Comparison of ENCODE assay signal across 8 cellular contexts in the genomic region with DNA sequence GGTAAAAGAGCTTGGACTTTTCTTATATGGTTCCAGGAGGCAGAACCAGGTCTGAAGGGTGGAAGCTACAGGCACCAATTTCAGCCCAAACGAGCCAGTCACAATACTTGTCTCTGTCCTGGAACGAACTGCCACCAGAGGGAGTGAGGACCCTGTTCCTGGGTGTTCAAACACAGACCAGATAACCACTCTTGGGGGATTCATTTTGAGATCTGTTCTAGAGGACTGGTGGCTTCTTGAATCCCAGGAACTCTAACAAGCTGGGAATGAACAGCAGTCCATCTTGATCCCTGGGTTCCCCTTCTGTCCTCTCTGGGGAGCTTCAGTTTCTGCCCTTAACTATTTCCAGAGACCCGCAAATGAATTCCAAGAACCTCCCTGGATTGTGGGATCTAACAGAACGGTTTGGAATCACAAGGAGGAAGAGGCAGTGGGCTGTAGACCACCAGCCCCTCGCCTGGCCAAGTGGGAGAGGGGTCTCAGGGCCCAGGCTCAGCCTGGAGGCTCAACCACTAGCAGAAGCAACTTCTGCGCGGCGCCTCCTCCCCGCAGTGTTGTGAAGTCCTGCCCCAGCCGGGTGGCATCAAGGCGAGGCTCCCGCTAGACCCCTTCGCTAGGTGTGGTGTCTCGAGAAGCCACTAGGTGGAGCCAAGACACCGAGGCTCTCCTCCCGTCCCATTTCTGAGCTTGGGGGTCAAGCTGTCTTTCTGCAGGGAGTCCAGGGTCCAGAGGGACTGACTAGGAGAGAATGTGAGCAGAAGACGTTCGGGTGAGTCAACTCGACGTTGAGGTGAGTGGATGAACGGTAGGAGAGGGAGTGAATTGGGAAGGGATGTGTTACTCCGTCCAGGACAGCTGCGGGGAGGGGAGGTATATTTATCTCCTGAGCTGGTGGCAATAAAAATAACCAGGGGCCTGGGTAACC. TPM values are rescaled to one million over a fixed set of nuclear protein-coding genes. Genes with fewer than 3 reads are reported as not detected.
DNase-seq lines count a peak whose midpoint lies in the region; ATAC-seq and TF ChIP-seq lines count a peak whose summit lies in the region.

No MANE protein-coding gene starts in this region.

- TF ChIP-seq CTCF in RWPE2 (IDR thresholded peaks at IDR 0.05; ENCODE audit: poor library complexity, severe bottlenecking): peak; percentile 95

- no peak overlapping the region for H3K23ac ChIP-seq in neuronal stem cell (ENCODE audit: low read depth, low read length, poor library complexity)

- peak overlapping the region; percentile 89 for H3K18ac ChIP-seq in neuronal stem cell (ENCODE audit: low read length)

- H3K4me3 Mint-ChIP-seq in activated T-helper 17 cell treated with anti-CD3 and anti-CD28 coated beads, Interleukin-2, amount 50 U/mL, for 72 hours: peak overlapping the region; percentile 0

- peak overlapping the region; percentile 92 for H2AFZ ChIP-seq in neuronal stem cell (ENCODE audit: low read length)

- H2BK15ac ChIP-seq in neuronal stem cell (ENCODE audit: low read length): no peak overlapping the region

- no peaks in the 10 kb centered on the region for H3K79me1 ChIP-seq in neuronal stem cell (ENCODE audit: low read depth, low read length)

- H3K9ac ChIP-seq in neuronal stem cell (ENCODE audit: low read depth, low read length, poor library complexity): peak overlapping the region; percentile 50

- no peaks in the 10 kb centered on the region for H3K36me3 ChIP-seq in MG63
- no peaks in the 10 kb centered on the region for H3K36me3 ChIP-seq in RWPE2 (ENCODE audit: low read depth)
- H3K36me3 ChIP-seq in neuronal stem cell (replicated peaks in 1 of 2; ENCODE audit: control insufficient read depth in 2 of 2, insufficient read depth in 2 of 2, low read length in 2 of 2): no peaks in the 10 kb centered on the region

- no peaks in the 10 kb centered on the region for H3K9me3 Mint-ChIP-seq in activated T-helper 17 cell treated with anti-CD3 and anti-CD28 coated beads, Interleukin-2, amount 50 U/mL, for 72 hours

- no peak overlapping the region for H3K4ac ChIP-seq in neuronal stem cell (ENCODE audit: low read length)

- no peak overlapping the region for H3K27ac ChIP-seq in RWPE2 (ENCODE audit: poor library complexity, severe bottlenecking)
- no peak overlapping the region for H3K27ac ChIP-seq in neuronal stem cell (replicated peaks; ENCODE audit: low read length)

- H3K27me3 Mint-ChIP-seq in activated T-helper 17 cell treated with anti-CD3 and anti-CD28 coated beads, Interleukin-2, amount 50 U/mL, for 72 hours: peaks cover 42% of the 10 kb centered on the region

- H3K9me3 ChIP-seq in MG63 (no peaks in the 10 kb centered on the region), RWPE2 (ENCODE audit: severe bottlenecking) (no peaks in the 10 kb centered on the region), neuronal stem cell (replicated peaks in 1 of 2; ENCODE audit: control insufficient read depth in 2 of 2, insufficient read depth in 1 of 2, low read depth in 1 of 2, low read length in 2 of 2) (no peaks in the 10 kb centered on the region)

- ATAC-seq in GM18867 (IDR thresholded peaks at IDR 0.05; ENCODE audit: unreplicated experiment): peak; percentile 82
- ATAC-seq in RWPE2 (ENCODE audit: low read depth): peak; percentile 70
- ATAC-seq in activated T-helper 17 cell treated with anti-CD3 and anti-CD28 coated beads, Interleukin-2, amount 50 U/mL, for 72 hours (replicated peaks): peak; percentile 86

- no peaks in the 10 kb centered on the region for H3K27me3 ChIP-seq in MG63
- H3K27me3 ChIP-seq in RWPE2 (ENCODE audit: insufficient read depth, poor library complexity, severe bottlenecking): no peaks in the 10 kb centered on the region
- H3K27me3 ChIP-seq in neuronal stem cell (ENCODE audit: control insufficient read depth in 3 of 3, insufficient read depth in 3 of 3, low read depth in 1 of 3, low read length in 3 of 3): peaks cover 0 to 30% (median 0%) of the 10 kb centered on the region in 3 experiments

- H2AK5ac ChIP-seq in neuronal stem cell (ENCODE audit: low read depth, low read length): peak overlapping the region; percentile 64

- no peak overlapping the region for H3K14ac ChIP-seq in neuronal stem cell (ENCODE audit: low read length)

- WGBS in neuronal stem cell (ENCODE audit: extremely low coverage in 2 of 2, insufficient read length in 2 of 2, insufficient replicate concordance in 1 of 2), 2 donors: no CpG with 5 or more reads among the region's 23 CpGs

- H2BK120ac ChIP-seq in neuronal stem cell (ENCODE audit: low read depth, low read length): no peak overlapping the region

- peak overlapping the region; percentile 10 for H2BK5ac ChIP-seq in neuronal stem cell (ENCODE audit: low read length)

- no peak overlapping the region for H4K8ac ChIP-seq in neuronal stem cell (ENCODE audit: low read depth, low read length)

- H3K27ac Mint-ChIP-seq in activated T-helper 17 cell treated with anti-CD3 and anti-CD28 coated beads, Interleukin-2, amount 50 U/mL, for 72 hours: peak overlapping the region; percentile 6

- H3K4me3 ChIP-seq in MG63: peak overlapping the region; percentile 13
- H3K4me3 ChIP-seq in RWPE2 (ENCODE audit: severe bottlenecking): no peak overlapping the region
- H3K4me3 ChIP-seq in neuronal stem cell (ENCODE audit: low read length in 2 of 2): peak overlapping the region in 1 of 2 donors; percentile 29

- peaks cover 16% of the 10 kb centered on the region for H3K4me1 Mint-ChIP-seq in activated T-helper 17 cell treated with anti-CD3 and anti-CD28 coated beads, Interleukin-2, amount 50 U/mL, for 72 hours

- peaks cover 59% of the 10 kb centered on the region for H3K4me1 ChIP-seq in RWPE2 (ENCODE audit: insufficient read depth, poor library complexity, severe bottlenecking)
- H3K4me1 ChIP-seq in neuronal stem cell (ENCODE audit: control insufficient read depth in 2 of 2, insufficient read depth in 1 of 2, low read depth in 1 of 2, low read length in 2 of 2): peaks cover 43 to 47% of the 10 kb centered on the region in 2 donors

- no peak overlapping the region for H4K91ac ChIP-seq in neuronal stem cell (ENCODE audit: low read depth, low read length, poor library complexity)

- H3K4me2 ChIP-seq in neuronal stem cell (ENCODE audit: insufficient read depth, low read length, poor library complexity, severe bottlenecking): peak overlapping the region; percentile 82

- no peak overlapping the region for H2BK12ac ChIP-seq in neuronal stem cell (ENCODE audit: low read length)

- DNase-seq in 8988T (peak; percentile 80), MG63 (peak; percentile 82), RWPE2 (ENCODE audit: low spot score) (no peak), fibroblast of the conjunctiva (ENCODE audit: low read depth) (peak; percentile 79), neuronal stem cell (ENCODE audit: low spot score) (peak; percentile 88), superior temporal gyrus (ENCODE audit: extremely low spot score) (peak; percentile 83)

- H3K36me3 Mint-ChIP-seq in activated T-helper 17 cell treated with anti-CD3 and anti-CD28 coated beads, Interleukin-2, amount 50 U/mL, for 72 hours (ENCODE audit: low read depth): no peaks in the 10 kb centered on the region

RNA-seq across cellular contexts. Expression of a gene that starts 12.1 kb away (rescaled TPM):
- 0.03 TPM in 1 of 2 replicates, not detected in the other for total RNA-seq in MG63 (2014; rRNA removed; shearing (Covaris generic); ENCODE audit: low replicate concordance)
- total RNA-seq in activated T-helper 17 cell treated with anti-CD3 and anti-CD28 coated beads, Interleukin-2, amount 50 U/mL, for 72 hours: under 1 TPM in 1 of 2 donors, not detected in 1; 0.05 TPM
- polyA plus RNA-seq in neuronal stem cell (2013, experiment 1 of 2): 150 TPM
- polyA plus RNA-seq in neuronal stem cell (2013, experiment 2 of 2): 143 TPM

RNA-seq across cellular contexts. Expression of a gene that starts 16.1 kb away (rescaled TPM):
- total RNA-seq in MG63 (2014; rRNA removed; shearing (Covaris generic); ENCODE audit: low replicate concordance): 57.8 and 62.8 TPM in 2 replicates
- 1 to 10 TPM; 2.2 to 4.4 TPM for total RNA-seq in activated T-helper 17 cell treated with anti-CD3 and anti-CD28 coated beads, Interleukin-2, amount 50 U/mL, for 72 hours
- polyA plus RNA-seq in neuronal stem cell (2013, experiment 1 of 2): 479 TPM
- polyA plus RNA-seq in neuronal stem cell (2013, experiment 2 of 2): 474 TPM

RNA-seq across cellular contexts. Expression of a gene that starts 39.0 kb away (rescaled TPM):
- total RNA-seq in MG63 (2014; rRNA removed; shearing (Covaris generic); ENCODE audit: low replicate concordance): 10.0 and 20.8 TPM in 2 replicates
- 10 to 100 TPM; 29.0 to 51.6 TPM for total RNA-seq in activated T-helper 17 cell treated with anti-CD3 and anti-CD28 coated beads, Interleukin-2, amount 50 U/mL, for 72 hours
- 48.9 TPM for polyA plus RNA-seq in neuronal stem cell (2013, experiment 1 of 2)
- polyA plus RNA-seq in neuronal stem cell (2013, experiment 2 of 2): 45.3 TPM

RNA-seq across cellular contexts. Expression of a gene that starts 39.3 kb away (rescaled TPM):
- total RNA-seq in MG63 (2014; rRNA removed; shearing (Covaris generic); ENCODE audit: low replicate concordance): 15.6 and 38.7 TPM in 2 replicates
- 10 to 100 TPM; 38.8 to 74.9 TPM for total RNA-seq in activated T-helper 17 cell treated with anti-CD3 and anti-CD28 coated beads, Interleukin-2, amount 50 U/mL, for 72 hours
- 32.9 TPM for polyA plus RNA-seq in neuronal stem cell (2013, experiment 1 of 2)
- polyA plus RNA-seq in neuronal stem cell (2013, experiment 2 of 2): 33.3 TPM

RNA-seq across cellular contexts. Expression of a gene that starts 47.4 kb away (rescaled TPM):
- total RNA-seq in MG63 (2014; rRNA removed; shearing (Covaris generic); ENCODE audit: low replicate concordance): not detected in 2 replicates
- total RNA-seq in activated T-helper 17 cell treated with anti-CD3 and anti-CD28 coated beads, Interleukin-2, amount 50 U/mL, for 72 hours: not detected
- 0.89 TPM for polyA plus RNA-seq in neuronal stem cell (2013, experiment 1 of 2)
- polyA plus RNA-seq in neuronal stem cell (2013, experiment 2 of 2): 0.54 TPM

Comparison
In these comparisons a context has a peak if more than half of its experiments do, and no peak if none do; other contexts are left out.
1. RNA of a gene that starts 16.1 kb away (total RNA-seq): 57.8 to 62.8 TPM in MG63; 2.2 to 4.4 TPM in activated T-helper 17 cell treated with anti-CD3 and anti-CD28 coated beads, Interleukin-2, amount 50 U/mL, for 72 hours; every median in the first group is over 10 times any median in the second.
2. Peak in every context shown above with its lines, with median percentiles within 50 percentile points of each other: ATAC-seq.